1 cellular context compared by ENCODE assay signal in the genomic region with DNA sequence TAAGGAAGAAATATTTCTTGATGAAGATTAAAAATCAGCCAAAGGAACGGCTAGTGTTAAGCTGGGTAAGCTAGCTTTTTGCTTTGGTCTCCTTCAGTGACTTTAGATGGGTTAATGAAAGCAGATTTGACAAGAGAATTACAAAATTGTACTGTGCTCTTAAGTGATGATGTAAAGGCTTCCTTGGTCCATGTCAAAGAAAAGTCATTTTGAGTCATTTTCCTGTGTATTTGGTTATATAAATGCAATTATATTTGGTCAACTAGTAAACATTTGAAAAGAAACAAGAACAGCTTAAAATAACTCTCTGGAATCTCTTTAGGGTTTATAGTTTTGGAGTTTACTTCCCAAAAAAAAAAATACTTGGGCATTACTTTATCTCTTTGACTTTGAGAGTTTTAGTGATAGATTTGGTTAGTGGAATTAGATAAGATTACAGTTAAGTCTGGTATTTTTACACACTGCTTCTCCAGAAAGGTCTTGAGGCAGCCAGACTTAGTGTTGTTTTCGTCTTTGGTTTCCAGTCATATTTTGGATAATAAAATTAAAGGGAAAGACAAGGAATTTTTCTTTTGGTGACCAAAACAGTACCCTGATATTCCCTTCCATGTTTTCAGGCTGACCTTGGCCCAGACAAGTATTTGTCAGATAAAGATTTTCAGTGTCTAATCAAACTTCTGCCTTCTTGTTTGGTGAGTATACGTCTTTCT.
TF ChIP-seq lines count a peak whose summit lies in the region.

No MANE protein-coding gene starts in this region.

TF ChIP-seq in SK-N-SH treated with all-trans-retinoic acid at 6 μM for 48 hours, 23 proteins besides CTCF, POLR2A, EP300 and RAD21 (continued from another document):
- no peak for TF ChIP-seq CSRNP3 (CRISPR knock-in tag; IDR thresholded peaks at IDR 0.05)
